Comparison of ENCODE assay signal across 8 cellular contexts in genomic region chr1:202811296-202812175, GRCh38. TPM values are rescaled to one million over a fixed set of nuclear protein-coding genes. Genes with fewer than 3 reads are reported as not detected.
DNase-seq lines count a peak whose midpoint lies in the region; ATAC-seq and TF ChIP-seq lines count a peak whose summit lies in the region.

No MANE protein-coding gene starts in this region.

- H3K4me3 ChIP-seq in AG04449 (ENCODE audit: low read depth, low read length) (peak overlapping the region; percentile 88), LNCaP clone FGC (ENCODE audit: low read depth, low read length) (peak overlapping the region; percentile 71), right atrium auricular region (peak overlapping the region; percentile 64 to 81), sigmoid colon (peak overlapping the region; percentile 55 to 89 (median 82))

- CTCF ChIA-PET in AG04449 (lab: Yijun Ruan, JAX), result interaction anchor here (1.1 to 1.2 kb wide), 2 partner anchors 10 to 63 kb away, joined by 3 to 4 read pairs; no protein-coding TSS in a partner anchor

- H3K9me3 ChIP-seq in right atrium auricular region (no peaks in the 10 kb centered on the region), sigmoid colon (no peaks in the 10 kb centered on the region)

- H3K4me1 ChIP-seq in right atrium auricular region (peaks cover 0 to 27% of the 10 kb centered on the region in 2 donors), sigmoid colon (peaks cover 0 to 30% (median 17%) of the 10 kb centered on the region in 4 donors)

- H3K27ac ChIP-seq in right atrium auricular region, result peak overlapping the region in 1 of 2 donors; percentile 89
- H3K27ac ChIP-seq in sigmoid colon, result peak overlapping the region; percentile 84 to 91 (median 87)

- no peaks in the 10 kb centered on the region for H3K27me3 ChIP-seq in right atrium auricular region
- H3K27me3 ChIP-seq in sigmoid colon, result no peaks in the 10 kb centered on the region

- TF ChIP-seq CTCF in AG04449 (IDR thresholded peaks at IDR 0.05; ENCODE audit: insufficient read depth, low read length, missing control alignments), result no peak
- TF ChIP-seq CTCF in LNCaP clone FGC (IDR thresholded peaks at IDR 0.05; ENCODE audit: control insufficient read depth, extremely low read depth, insufficient read depth), result no peak
- TF ChIP-seq CTCF in right atrium auricular region (IDR thresholded peaks at IDR 0.05), result no peak
- TF ChIP-seq CTCF in sigmoid colon (IDR thresholded peaks at IDR 0.05), result no peak

- ATAC-seq in GM19035 (IDR thresholded peaks at IDR 0.05; ENCODE audit: unreplicated experiment) (peak; percentile 22), GM18858 (IDR thresholded peaks at IDR 0.05; ENCODE audit: unreplicated experiment) (no peak)

- 8 to 9% methylated on average over 43 of the region's 43 CpGs for WGBS in sigmoid colon, 2 donors

- POLR2A ChIA-PET in AG04449 (lab: Yijun Ruan, JAX), result interaction anchor here (0.8 to 1.5 kb wide), 6 partner anchors 10 to 236 kb away, joined by 3 to 9 read pairs (median 3); partner anchors contain the start of gene RABIF

- intact Hi-C loops in sigmoid colon (cut with DNase I), result loop anchor here (2.0 to 5.0 kb wide), 3 partner anchors 59 to 196 kb away; partner anchors contain the start of genes RABIF and TMEM183A

- no peak for TF ChIP-seq POLR2A in sigmoid colon (IDR thresholded peaks at IDR 0.05)

- H3K36me3 ChIP-seq in right atrium auricular region, result no peaks in the 10 kb centered on the region
- H3K36me3 ChIP-seq in sigmoid colon, result no peaks in the 10 kb centered on the region

- no peak for DNase-seq in AG04449 (ENCODE audit: low read depth, low spot score)
- no peak for DNase-seq in LNCaP clone FGC (ENCODE audit: low read depth)
- DNase-seq in activated naive CD4-positive, alpha-beta T cell treated with anti-CD3 and anti-CD28 coated beads, Interleukin-2, amount 50 U/mL, for 16 hours, result peak; percentile 39
- DNase-seq in right atrium auricular region (ENCODE audit: low spot score), result no peak
- DNase-seq in sigmoid colon, result peak; percentile 74
- DNase-seq in HT-29 (ENCODE audit: low spot score), result no peak

- TF ChIP-seq EP300 in sigmoid colon (IDR thresholded peaks at IDR 0.05), result no peak

RNA-seq across cellular contexts. Expression of gene PCAT6, which starts 0.8 kb away (rescaled TPM):
- total RNA-seq in right atrium auricular region (not detected), sigmoid colon (not detected)
- polyA plus RNA-seq in sigmoid colon, result 1 to 10 TPM in 2 of 3 donors, not detected in 1; 1.6 to 1.7 TPM
- total RNA-seq in HT-29 (2014; rRNA removed; shearing (Covaris generic)), result not detected in 2 replicates

RNA-seq across cellular contexts. Expression of gene KDM5B, which starts 3.3 kb away (rescaled TPM):
- total RNA-seq in right atrium auricular region (10 to 100 TPM; 14.6 to 18.5 TPM), sigmoid colon (10 to 100 TPM; 29.7 to 68.1 (median 39.6) TPM)
- polyA plus RNA-seq in sigmoid colon, result 10 to 100 TPM; 10.9 to 16.7 (median 12.0) TPM
- 15.1 and 23.8 TPM in 2 replicates for total RNA-seq in HT-29 (2014; rRNA removed; shearing (Covaris generic))

Comparison
In these comparisons a context has a peak if more than half of its experiments do, and no peak if none do; other contexts are left out.
1. DNase-seq: peak in activated naive CD4-positive, alpha-beta T cell treated with anti-CD3 and anti-CD28 coated beads, Interleukin-2, amount 50 U/mL, for 16 hours (single experiment) and sigmoid colon (single experiment); none in AG04449 (single experiment), LNCaP clone FGC (single experiment), right atrium auricular region (single experiment) and HT-29 (single experiment).
2. Peak in every context shown above with its lines, with median percentiles within 50 percentile points of each other: H3K4me3 ChIP-seq.